ENCODE assay signal across 8 cellular contexts in genomic region chr9:32526042-32526706, GRCh38. TPM values are rescaled to one million over a fixed set of nuclear protein-coding genes. Genes with fewer than 3 reads are reported as not detected.
DNase-seq lines count a peak whose midpoint lies in the region; ATAC-seq and TF ChIP-seq lines count a peak whose summit lies in the region.

Gene RIGI (minus strand): TSS chr9:32526196. CDS start chr9:32526166, 30 bp downstream.

- no peak within 1 kb of the TSS for H3K14ac ChIP-seq in trophoblast cell (ENCODE audit: low read length)

- H3K4me3 ChIP-seq in GM08714 (ENCODE audit: low read length) = peak within 1 kb of the TSS; percentile 82
- peak within 1 kb of the TSS; percentile 52 for H3K4me3 ChIP-seq in HFF-Myc (replicated peaks; ENCODE audit: low read depth, low read length)
- H3K4me3 ChIP-seq in trophoblast cell (ENCODE audit: low read depth, low read length) = peak within 1 kb of the TSS; percentile 73

- peak within 1 kb of the TSS; percentile 73 for H3K4me2 ChIP-seq in trophoblast cell (ENCODE audit: low read length)

- H2AFZ ChIP-seq in trophoblast cell (ENCODE audit: insufficient read depth, low read length, poor library complexity) = peak within 1 kb of the TSS; percentile 30

- peak; percentile 82 for DNase-seq in HFF-Myc (ENCODE audit: extremely low read depth, low read depth)
- DNase-seq in MV-4-11 (lab: John Stamatoyannopoulos, UW) = peak; percentile 58
- DNase-seq in SKM-1 treated with dmso at 0.1 percent for 144 hours (lab: John Stamatoyannopoulos, UW; ENCODE audit: unreplicated experiment) = peak; percentile 75
- DNase-seq in activated naive CD8-positive, alpha-beta T cell treated with anti-CD3 and anti-CD28 coated beads, Interleukin-2, amount 10 ng/mL, durations not matched to agents 7 days and 5 days = peak; percentile 77
- DNase-seq in Right ventricle myocardium superior = peak; percentile 97
- DNase-seq in trophoblast cell = peak; percentile 97 to 98
- peak; percentile 82 for DNase-seq in type B pancreatic cell (ENCODE audit: extremely low spot score, unreplicated experiment)

- H3K27me3 ChIP-seq in trophoblast cell (ENCODE audit: insufficient read depth, low read length) = no peaks in the 10 kb centered on the region

- ATAC-seq in activated naive CD8-positive, alpha-beta T cell treated with anti-CD3 and anti-CD28 coated beads, Interleukin-2, amount 10 ng/mL, durations not matched to agents 7 days and 5 days (ENCODE audit: low read depth) = peak; percentile 74
- peak; percentile 96 for ATAC-seq in Right ventricle myocardium superior (ENCODE audit: poor library complexity)

- no peaks in the 10 kb centered on the region for H3K79me1 ChIP-seq in trophoblast cell (ENCODE audit: low read length)

- H4K12ac ChIP-seq in trophoblast cell (ENCODE audit: low read depth, low read length) = no peak within 1 kb of the TSS

- H3K4ac ChIP-seq in trophoblast cell (ENCODE audit: low read depth, low read length) = no peak within 1 kb of the TSS

- H3K4me1 Mint-ChIP-seq in activated naive CD8-positive, alpha-beta T cell treated with anti-CD3 and anti-CD28 coated beads, Interleukin-2, amount 10 ng/mL, durations not matched to agents 7 days and 5 days = peaks cover 39% of the 10 kb centered on the region
- peaks cover 10% of the 10 kb centered on the region for H3K4me1 Mint-ChIP-seq in type B pancreatic cell (ENCODE audit: unreplicated experiment)

- no peaks in the 10 kb centered on the region for H3K79me2 ChIP-seq in trophoblast cell (ENCODE audit: control insufficient read depth, insufficient read depth, low read length, poor library complexity)

- peaks cover 4 to 7% of the 10 kb centered on the region in 2 experiments for H3K4me1 ChIP-seq in trophoblast cell (ENCODE audit: control insufficient read depth in 1 of 2, insufficient read depth in 2 of 2, low read length in 2 of 2)

- TF ChIP-seq CTCF in HFF-Myc (IDR thresholded peaks at IDR 0.05; ENCODE audit: low read depth, low read length, missing control alignments) = peak; percentile 45
- peak; percentile 70 for TF ChIP-seq CTCF in type B pancreatic cell (conservative IDR thresholded peaks at IDR 0.05)

- no peaks in the 10 kb centered on the region for H3K9me3 ChIP-seq in trophoblast cell (ENCODE audit: insufficient read depth, low read depth, low read length)

- no peak within 1 kb of the TSS for H3K9ac ChIP-seq in trophoblast cell (ENCODE audit: low read length)

- intact Hi-C loops in Right ventricle myocardium superior (cut with DNase I) = loop anchor here (2.0 to 10.0 kb wide), 2 partner anchors 49 to 143 kb away; partner anchors contain the start of gene NDUFB6

- no peak within 1 kb of the TSS for H3K18ac ChIP-seq in trophoblast cell (ENCODE audit: low read length)

- H3K23ac ChIP-seq in trophoblast cell (ENCODE audit: low read length) = no peak within 1 kb of the TSS

- H3K27me3 Mint-ChIP-seq in activated naive CD8-positive, alpha-beta T cell treated with anti-CD3 and anti-CD28 coated beads, Interleukin-2, amount 10 ng/mL, durations not matched to agents 7 days and 5 days = no peaks in the 10 kb centered on the region
- no peaks in the 10 kb centered on the region for H3K27me3 Mint-ChIP-seq in type B pancreatic cell

- POLR2A ChIA-PET in activated naive CD8-positive, alpha-beta T cell treated with anti-CD3 and anti-CD28 coated beads, Interleukin-2, amount 10 ng/mL, durations not matched to agents 7 days and 5 days (lab: Charles Lee) = interaction anchor here (0.6 to 3.2 kb wide), 7 partner anchors 25 to 764 kb away, joined by 3 to 47 read pairs (median 5); partner anchors contain the start of genes ACO1, DNAJA1, NFX1 and SMIM27

- no peak within 1 kb of the TSS for H2BK12ac ChIP-seq in trophoblast cell (ENCODE audit: low read length)

- H4K8ac ChIP-seq in trophoblast cell (ENCODE audit: low read depth, low read length) = peak within 1 kb of the TSS; percentile 2

- no peaks in the 10 kb centered on the region for H3K36me3 ChIP-seq in trophoblast cell (ENCODE audit: control insufficient read depth in 1 of 2, insufficient read depth in 2 of 2, low read length in 2 of 2)

- H3K36me3 Mint-ChIP-seq in activated naive CD8-positive, alpha-beta T cell treated with anti-CD3 and anti-CD28 coated beads, Interleukin-2, amount 10 ng/mL, durations not matched to agents 7 days and 5 days = peaks cover 42% of the 10 kb centered on the region
- peaks cover 19% of the 10 kb centered on the region for H3K36me3 Mint-ChIP-seq in type B pancreatic cell

- H4K91ac ChIP-seq in trophoblast cell (ENCODE audit: low read depth, low read length) = no peak within 1 kb of the TSS

- H3K4me3 Mint-ChIP-seq in activated naive CD8-positive, alpha-beta T cell treated with anti-CD3 and anti-CD28 coated beads, Interleukin-2, amount 10 ng/mL, durations not matched to agents 7 days and 5 days = peak within 1 kb of the TSS; percentile 96
- H3K4me3 Mint-ChIP-seq in type B pancreatic cell = peak within 1 kb of the TSS; percentile 94

- no peaks in the 10 kb centered on the region for H3K9me3 Mint-ChIP-seq in activated naive CD8-positive, alpha-beta T cell treated with anti-CD3 and anti-CD28 coated beads, Interleukin-2, amount 10 ng/mL, durations not matched to agents 7 days and 5 days
- H3K9me3 Mint-ChIP-seq in type B pancreatic cell = peaks cover 5% of the 10 kb centered on the region

- no peak within 1 kb of the TSS for H2BK5ac ChIP-seq in trophoblast cell (ENCODE audit: low read depth, low read length, poor library complexity)

- no CpG with 5 or more reads among the region's 37 CpGs for WGBS in trophoblast cell (ENCODE audit: extremely low coverage, insufficient coverage, insufficient read length)

- H3K27ac Mint-ChIP-seq in activated naive CD8-positive, alpha-beta T cell treated with anti-CD3 and anti-CD28 coated beads, Interleukin-2, amount 10 ng/mL, durations not matched to agents 7 days and 5 days = peak within 1 kb of the TSS; percentile 90
- H3K27ac Mint-ChIP-seq in type B pancreatic cell = peak within 1 kb of the TSS; percentile 90

- H2AK5ac ChIP-seq in trophoblast cell (ENCODE audit: low read length) = no peak within 1 kb of the TSS

- no peak within 1 kb of the TSS for H2BK120ac ChIP-seq in trophoblast cell (ENCODE audit: insufficient read depth, low read length, poor library complexity)

- H3K27ac ChIP-seq in trophoblast cell (ENCODE audit: low read depth, low read length) = peak within 1 kb of the TSS; percentile 13

RNA-seq across cellular contexts. Expression of gene RIGI, which starts in this region (rescaled TPM):
- total RNA-seq in activated naive CD8-positive, alpha-beta T cell treated with anti-CD3 and anti-CD28 coated beads, Interleukin-2, amount 10 ng/mL, durations not matched to agents 7 days and 5 days = 10 to 100 TPM; 27.8 to 30.0 TPM
- total RNA-seq in Right ventricle myocardium superior (3.1 TPM), type B pancreatic cell (ENCODE audit: low replicate concordance) (5.8 and 7.7 TPM in 2 replicates)
- polyA plus RNA-seq in trophoblast cell (2013) = 2.7 and 2.9 TPM in 2 replicates

Comparison
In these comparisons a context has a peak if more than half of its experiments do, and no peak if none do; other contexts are left out.
1. Peak in every context shown above with its lines: DNase-seq, ATAC-seq, H3K4me3 ChIP-seq and H3K27ac ChIP-seq.